ENCODE assay signal across 1 cellular context in the genomic region with DNA sequence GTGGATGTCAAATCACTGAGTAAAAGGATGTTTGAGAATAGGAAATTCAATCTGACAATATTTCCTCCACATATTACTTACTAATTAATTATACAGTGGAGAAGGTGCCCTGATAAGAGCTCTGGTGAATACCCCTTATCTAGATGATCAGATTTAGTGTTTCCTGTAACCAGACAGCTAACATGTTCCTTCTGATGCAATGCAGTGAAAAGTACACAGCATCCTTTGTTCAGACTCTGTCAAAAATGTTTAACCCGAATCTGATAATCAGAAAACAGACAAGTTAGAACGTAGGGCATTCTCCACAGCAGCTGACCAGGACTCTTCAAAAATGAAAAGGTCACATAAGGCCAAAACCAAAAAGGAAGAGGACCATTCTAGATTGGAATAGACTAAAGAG.
TF ChIP-seq lines count a peak whose summit lies in the region.

No MANE protein-coding gene starts in this region.

TF ChIP-seq in SK-N-SH, 30 proteins besides CTCF, POLR2A, EP300 and RAD21 (continued from another document):
- TF ChIP-seq SIN3A (IDR thresholded peaks at IDR 0.05; ENCODE audit: borderline replicate concordance, low read depth, low read length) (no peak), FOSL2 (IDR thresholded peaks at IDR 0.05; ENCODE audit: borderline replicate concordance, low read depth) (no peak), FOXJ3 (CRISPR knock-in tag; IDR thresholded peaks at IDR 0.05) (no peak), JUND (IDR thresholded peaks at IDR 0.05) (0 out of 2 replicates have a peak, but pooled peaks have one; percentile 19), NRF1 (IDR thresholded peaks at IDR 0.05; ENCODE audit: low read depth, low read length) (no peak), RCOR1 (IDR thresholded peaks at IDR 0.05; ENCODE audit: low read length) (peak; percentile 89), POLR2AphosphoS5 (IDR thresholded peaks at IDR 0.05; ENCODE audit: low read depth, low read length) (no peak), NFIC (IDR thresholded peaks at IDR 0.05; ENCODE audit: borderline replicate concordance) (no peak), FOXM1 (IDR thresholded peaks at IDR 0.05; ENCODE audit: low read depth) (no peak), GABPA (IDR thresholded peaks at IDR 0.05; ENCODE audit: low read depth) (no peak), TAF1 (IDR thresholded peaks at IDR 0.05; ENCODE audit: borderline replicate concordance, low read depth, low read length) (no peak), YY1 (IDR thresholded peaks at IDR 0.05; ENCODE audit: low read depth) (no peak), RFX5 (IDR thresholded peaks at IDR 0.05; ENCODE audit: low read length) (no peak), TCF12 (IDR thresholded peaks at IDR 0.05) (peak; percentile 52; the same call in 1 of the 2 replicates)
- TF ChIP-seq, protein P1, sequence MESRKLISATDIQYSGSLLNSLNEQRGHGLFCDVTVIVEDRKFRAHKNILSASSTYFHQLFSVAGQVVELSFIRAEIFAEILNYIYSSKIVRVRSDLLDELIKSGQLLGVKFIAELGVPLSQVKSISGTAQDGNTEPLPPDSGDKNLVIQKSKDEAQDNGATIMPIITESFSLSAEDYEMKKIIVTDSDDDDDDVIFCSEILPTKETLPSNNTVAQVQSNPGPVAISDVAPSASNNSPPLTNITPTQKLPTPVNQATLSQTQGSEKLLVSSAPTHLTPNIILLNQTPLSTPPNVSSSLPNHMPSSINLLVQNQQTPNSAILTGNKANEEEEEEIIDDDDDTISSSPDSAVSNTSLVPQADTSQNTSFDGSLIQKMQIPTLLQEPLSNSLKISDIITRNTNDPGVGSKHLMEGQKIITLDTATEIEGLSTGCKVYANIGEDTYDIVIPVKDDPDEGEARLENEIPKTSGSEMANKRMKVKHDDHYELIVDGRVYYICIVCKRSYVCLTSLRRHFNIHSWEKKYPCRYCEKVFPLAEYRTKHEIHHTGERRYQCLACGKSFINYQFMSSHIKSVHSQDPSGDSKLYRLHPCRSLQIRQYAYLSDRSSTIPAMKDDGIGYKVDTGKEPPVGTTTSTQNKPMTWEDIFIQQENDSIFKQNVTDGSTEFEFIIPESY (IDR thresholded peaks at IDR 0.05; ENCODE audit: borderline replicate concordance, low read depth), result no peak
- TF ChIP-seq, protein P2, sequence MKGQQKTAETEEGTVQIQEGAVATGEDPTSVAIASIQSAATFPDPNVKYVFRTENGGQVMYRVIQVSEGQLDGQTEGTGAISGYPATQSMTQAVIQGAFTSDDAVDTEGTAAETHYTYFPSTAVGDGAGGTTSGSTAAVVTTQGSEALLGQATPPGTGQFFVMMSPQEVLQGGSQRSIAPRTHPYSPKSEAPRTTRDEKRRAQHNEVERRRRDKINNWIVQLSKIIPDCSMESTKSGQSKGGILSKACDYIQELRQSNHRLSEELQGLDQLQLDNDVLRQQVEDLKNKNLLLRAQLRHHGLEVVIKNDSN (IDR thresholded peaks at IDR 0.05; ENCODE audit: borderline replicate concordance, low read depth), result no peak
- TF ChIP-seq, protein P3, sequence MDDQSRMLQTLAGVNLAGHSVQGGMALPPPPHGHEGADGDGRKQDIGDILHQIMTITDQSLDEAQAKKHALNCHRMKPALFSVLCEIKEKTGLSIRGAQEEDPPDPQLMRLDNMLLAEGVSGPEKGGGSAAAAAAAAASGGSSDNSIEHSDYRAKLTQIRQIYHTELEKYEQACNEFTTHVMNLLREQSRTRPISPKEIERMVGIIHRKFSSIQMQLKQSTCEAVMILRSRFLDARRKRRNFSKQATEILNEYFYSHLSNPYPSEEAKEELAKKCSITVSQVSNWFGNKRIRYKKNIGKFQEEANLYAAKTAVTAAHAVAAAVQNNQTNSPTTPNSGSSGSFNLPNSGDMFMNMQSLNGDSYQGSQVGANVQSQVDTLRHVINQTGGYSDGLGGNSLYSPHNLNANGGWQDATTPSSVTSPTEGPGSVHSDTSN (IDR thresholded peaks at IDR 0.05), result peak; percentile 52
- TF ChIP-seq, protein P4, sequence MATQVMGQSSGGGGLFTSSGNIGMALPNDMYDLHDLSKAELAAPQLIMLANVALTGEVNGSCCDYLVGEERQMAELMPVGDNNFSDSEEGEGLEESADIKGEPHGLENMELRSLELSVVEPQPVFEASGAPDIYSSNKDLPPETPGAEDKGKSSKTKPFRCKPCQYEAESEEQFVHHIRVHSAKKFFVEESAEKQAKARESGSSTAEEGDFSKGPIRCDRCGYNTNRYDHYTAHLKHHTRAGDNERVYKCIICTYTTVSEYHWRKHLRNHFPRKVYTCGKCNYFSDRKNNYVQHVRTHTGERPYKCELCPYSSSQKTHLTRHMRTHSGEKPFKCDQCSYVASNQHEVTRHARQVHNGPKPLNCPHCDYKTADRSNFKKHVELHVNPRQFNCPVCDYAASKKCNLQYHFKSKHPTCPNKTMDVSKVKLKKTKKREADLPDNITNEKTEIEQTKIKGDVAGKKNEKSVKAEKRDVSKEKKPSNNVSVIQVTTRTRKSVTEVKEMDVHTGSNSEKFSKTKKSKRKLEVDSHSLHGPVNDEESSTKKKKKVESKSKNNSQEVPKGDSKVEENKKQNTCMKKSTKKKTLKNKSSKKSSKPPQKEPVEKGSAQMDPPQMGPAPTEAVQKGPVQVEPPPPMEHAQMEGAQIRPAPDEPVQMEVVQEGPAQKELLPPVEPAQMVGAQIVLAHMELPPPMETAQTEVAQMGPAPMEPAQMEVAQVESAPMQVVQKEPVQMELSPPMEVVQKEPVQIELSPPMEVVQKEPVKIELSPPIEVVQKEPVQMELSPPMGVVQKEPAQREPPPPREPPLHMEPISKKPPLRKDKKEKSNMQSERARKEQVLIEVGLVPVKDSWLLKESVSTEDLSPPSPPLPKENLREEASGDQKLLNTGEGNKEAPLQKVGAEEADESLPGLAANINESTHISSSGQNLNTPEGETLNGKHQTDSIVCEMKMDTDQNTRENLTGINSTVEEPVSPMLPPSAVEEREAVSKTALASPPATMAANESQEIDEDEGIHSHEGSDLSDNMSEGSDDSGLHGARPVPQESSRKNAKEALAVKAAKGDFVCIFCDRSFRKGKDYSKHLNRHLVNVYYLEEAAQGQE (IDR thresholded peaks at IDR 0.05; ENCODE audit: low read depth, low read length), result no peak
- TF ChIP-seq, protein P5, sequence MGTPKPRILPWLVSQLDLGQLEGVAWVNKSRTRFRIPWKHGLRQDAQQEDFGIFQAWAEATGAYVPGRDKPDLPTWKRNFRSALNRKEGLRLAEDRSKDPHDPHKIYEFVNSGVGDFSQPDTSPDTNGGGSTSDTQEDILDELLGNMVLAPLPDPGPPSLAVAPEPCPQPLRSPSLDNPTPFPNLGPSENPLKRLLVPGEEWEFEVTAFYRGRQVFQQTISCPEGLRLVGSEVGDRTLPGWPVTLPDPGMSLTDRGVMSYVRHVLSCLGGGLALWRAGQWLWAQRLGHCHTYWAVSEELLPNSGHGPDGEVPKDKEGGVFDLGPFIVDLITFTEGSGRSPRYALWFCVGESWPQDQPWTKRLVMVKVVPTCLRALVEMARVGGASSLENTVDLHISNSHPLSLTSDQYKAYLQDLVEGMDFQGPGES (IDR thresholded peaks at IDR 0.05; ENCODE audit: low read depth, low read length), result no peak
TF ChIP-seq in SK-N-SH: peak in this region for 8.
